ENCODE assay signal across 1 cellular context in genomic region chr1:177912991-177913390, GRCh38.
TF ChIP-seq lines count a peak whose summit lies in the region.

No MANE protein-coding gene starts in this region.

TF ChIP-seq in WTC11, 78 proteins besides CTCF, POLR2A, EP300 and RAD21 (continued from another document):
- TF ChIP-seq, protein P1, sequence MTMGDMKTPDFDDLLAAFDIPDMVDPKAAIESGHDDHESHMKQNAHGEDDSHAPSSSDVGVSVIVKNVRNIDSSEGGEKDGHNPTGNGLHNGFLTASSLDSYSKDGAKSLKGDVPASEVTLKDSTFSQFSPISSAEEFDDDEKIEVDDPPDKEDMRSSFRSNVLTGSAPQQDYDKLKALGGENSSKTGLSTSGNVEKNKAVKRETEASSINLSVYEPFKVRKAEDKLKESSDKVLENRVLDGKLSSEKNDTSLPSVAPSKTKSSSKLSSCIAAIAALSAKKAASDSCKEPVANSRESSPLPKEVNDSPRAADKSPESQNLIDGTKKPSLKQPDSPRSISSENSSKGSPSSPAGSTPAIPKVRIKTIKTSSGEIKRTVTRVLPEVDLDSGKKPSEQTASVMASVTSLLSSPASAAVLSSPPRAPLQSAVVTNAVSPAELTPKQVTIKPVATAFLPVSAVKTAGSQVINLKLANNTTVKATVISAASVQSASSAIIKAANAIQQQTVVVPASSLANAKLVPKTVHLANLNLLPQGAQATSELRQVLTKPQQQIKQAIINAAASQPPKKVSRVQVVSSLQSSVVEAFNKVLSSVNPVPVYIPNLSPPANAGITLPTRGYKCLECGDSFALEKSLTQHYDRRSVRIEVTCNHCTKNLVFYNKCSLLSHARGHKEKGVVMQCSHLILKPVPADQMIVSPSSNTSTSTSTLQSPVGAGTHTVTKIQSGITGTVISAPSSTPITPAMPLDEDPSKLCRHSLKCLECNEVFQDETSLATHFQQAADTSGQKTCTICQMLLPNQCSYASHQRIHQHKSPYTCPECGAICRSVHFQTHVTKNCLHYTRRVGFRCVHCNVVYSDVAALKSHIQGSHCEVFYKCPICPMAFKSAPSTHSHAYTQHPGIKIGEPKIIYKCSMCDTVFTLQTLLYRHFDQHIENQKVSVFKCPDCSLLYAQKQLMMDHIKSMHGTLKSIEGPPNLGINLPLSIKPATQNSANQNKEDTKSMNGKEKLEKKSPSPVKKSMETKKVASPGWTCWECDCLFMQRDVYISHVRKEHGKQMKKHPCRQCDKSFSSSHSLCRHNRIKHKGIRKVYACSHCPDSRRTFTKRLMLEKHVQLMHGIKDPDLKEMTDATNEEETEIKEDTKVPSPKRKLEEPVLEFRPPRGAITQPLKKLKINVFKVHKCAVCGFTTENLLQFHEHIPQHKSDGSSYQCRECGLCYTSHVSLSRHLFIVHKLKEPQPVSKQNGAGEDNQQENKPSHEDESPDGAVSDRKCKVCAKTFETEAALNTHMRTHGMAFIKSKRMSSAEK (CRISPR knock-in tag; IDR thresholded peaks at IDR 0.05; ENCODE audit: borderline replicate concordance) = no peak
- TF ChIP-seq ZNF121 (CRISPR knock-in tag; IDR thresholded peaks at IDR 0.05) = no peak
- no peak for TF ChIP-seq SMAD4 (CRISPR knock-in tag; IDR thresholded peaks at IDR 0.05)
- TF ChIP-seq CDX4 (CRISPR knock-in tag; IDR thresholded peaks at IDR 0.05; ENCODE audit: borderline replicate concordance) = no peak
